ENCODE assay signal across 32 cellular contexts in the genomic region with DNA sequence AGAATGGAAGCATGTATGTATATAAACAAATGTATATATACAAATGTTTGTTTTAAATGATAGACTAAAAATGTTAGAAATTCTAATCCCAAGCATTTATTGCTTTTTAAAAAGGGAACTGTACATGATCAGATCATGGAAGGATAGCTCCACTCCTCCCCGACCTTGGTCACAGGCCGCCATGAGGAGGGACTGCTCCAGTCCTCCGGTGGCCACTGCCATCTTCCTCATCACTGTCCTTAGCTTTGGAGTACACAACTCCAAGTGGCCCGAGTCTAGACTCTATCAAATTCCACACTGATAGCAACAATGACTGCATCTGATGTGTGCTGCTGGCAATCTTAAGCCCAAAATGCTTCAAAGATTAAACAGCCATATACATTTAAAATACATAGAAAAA. TPM values are rescaled to one million over a fixed set of nuclear protein-coding genes. Genes with fewer than 3 reads are reported as not detected.
"Had no signal": no experiment of that assay in that cellular context is flagged by ENCODE, and none has a peak within 500 bp of the region (broad histone marks: within the 10 kb centered on the region; RNA-seq: fewer than 3 reads in every experiment).

No MANE protein-coding gene starts in this region.

- H3K27me3 ChIP-seq: left lung, neural progenitor cell, neutrophil, sigmoid colon, spleen, suprapubic skin, tibial artery, upper lobe of right lung had no signal

- H3K4me3 ChIP-seq: left lung, lower lobe of right lung, neural progenitor cell, psoas muscle, sigmoid colon, spleen, suprapubic skin, thoracic aorta, tibial artery, upper lobe of right lung had no signal

- ATAC-seq: left colon; left lung; lower lobe of right lung; natural killer cell; psoas muscle; stimulated activated effector memory CD8-positive, alpha-beta T cell treated with anti-CD3 and anti-CD28 coated beads, Interleukin-12 subunit alpha, Interleukin-12 subunit beta, amount 100 ng/mL, for 72 hours; upper lobe of right lung had no signal

- H3K9ac ChIP-seq: neural progenitor cell, parathyroid adenoma had no signal

- H3K4me1 ChIP-seq: left lung, lower lobe of right lung, neural progenitor cell, parathyroid adenoma, psoas muscle, sigmoid colon, suprapubic skin, tibial artery, upper lobe of right lung had no signal

- H3K4me2 ChIP-seq: neural progenitor cell had no signal

- H3K79me2 ChIP-seq: parathyroid adenoma had no signal

- H3K9me3 ChIP-seq: left lung, lower lobe of right lung, neutrophil, psoas muscle, sigmoid colon, spleen, suprapubic skin, thoracic aorta, tibial artery, upper lobe of right lung had no signal

- DNase-seq: hypothalamus; immature natural killer cell; kidney; left colon; left lung; lower lobe of right lung; mesendoderm; naive B cell; natural killer cell; nephron progenitor cell; occipital lobe; psoas muscle; sigmoid colon; small intestine; spleen; stimulated activated CD4-positive, alpha-beta T cell treated with anti-CD3 and anti-CD28 coated beads, Interleukin-4, amount 100 ng/mL, for 24 hours; stimulated activated naive CD4-positive, alpha-beta T cell; tibial artery; trophoblast cell; upper lobe of right lung had no signal

- H2AFZ ChIP-seq: neural progenitor cell, parathyroid adenoma had no signal

- H3K27ac ChIP-seq: left lung, lower lobe of right lung, neural progenitor cell, neutrophil, parathyroid adenoma, psoas muscle, sigmoid colon, spleen, suprapubic skin, thoracic aorta, tibial artery, upper lobe of right lung had no signal

- FAIRE-seq: islet of Langerhans, kidney, small intestine, urothelium cell line had no signal

RNA-seq across cellular contexts. Expression of a gene that starts 49.7 kb away (rescaled TPM):
- total RNA-seq: kidney, left colon, lower lobe of right lung, mesothelial cell of epicardium, osteocyte, posterior vena cava, subcutaneous adipose tissue, suprapubic skin, thoracic aorta, upper lobe of right lung had no signal
- polyA plus RNA-seq: psoas muscle, sigmoid colon, small intestine had no signal
